In genomic region chr5:58054018-58054417, GRCh38 we compare ENCODE assay signal across 22 cellular contexts.
"Had no signal": no experiment of that assay in that cellular context is flagged by ENCODE, and none has a peak within 500 bp of the region (broad histone marks: within the 10 kb centered on the region; RNA-seq: fewer than 3 reads in every experiment).

No MANE protein-coding gene starts in this region.

- DNase-seq: natural killer cell; occipital lobe; ovary; posterior cingulate gyrus; psoas muscle; right cardiac atrium; right lobe of liver; sigmoid colon; spleen; stimulated activated CD4-positive, alpha-beta T cell treated with anti-CD3 and anti-CD28 coated beads, Interleukin-12 subunit alpha, Interleukin-12 subunit beta, amount 100 ng/mL, for 4 hours; stimulated activated CD4-positive, alpha-beta T cell treated with anti-CD3 and anti-CD28 coated beads, Interleukin-1b, Interleukin-23, amount 100 ng/mL, for 48 hours; stimulated activated CD4-positive, alpha-beta T cell treated with anti-CD3 and anti-CD28 coated beads, Interleukin-4, amount 100 ng/mL, for 1 hour; stimulated activated CD4-positive, alpha-beta T cell treated with anti-CD3 and anti-CD28 coated beads, Interleukin-4, amount 100 ng/mL, for 4 hours; stimulated activated CD8-positive, alpha-beta memory T cell treated with anti-CD3 and anti-CD28 coated beads, Interleukin-4, amount 100 ng/mL, for 48 hours; stimulated activated naive CD4-positive, alpha-beta T cell; stimulated activated naive CD8-positive, alpha-beta T cell treated with anti-CD3 and anti-CD28 coated beads, Interleukin-15, amount 100 ng/mL, for 72 hours; stimulated activated naive CD8-positive, alpha-beta T cell treated with anti-CD3 and anti-CD28 coated beads, Interleukin-15, Interleukin-2, amounts not matched to agents 100 U/mL and 50 U/mL, for 24 hours; substantia nigra; testis; tibial artery; transverse colon had no signal

- ATAC-seq: natural killer cell; psoas muscle; right cardiac atrium; right lobe of liver; stimulated activated memory B cell treated with anti-CD40 and anti-IgM and Interleukin-4, amounts not matched to agents 10 μg/mL and 1 μg/mL and 100 μg/mL, for 72 hours; stimulated activated naive CD8-positive, alpha-beta T cell treated with anti-CD3 and anti-CD28 coated beads, Interleukin-15, amount 100 ng/mL, for 72 hours; stimulated activated naive CD8-positive, alpha-beta T cell treated with anti-CD3 and anti-CD28 coated beads, Interleukin-15, Interleukin-2, amounts not matched to agents 100 U/mL and 50 U/mL, for 24 hours had no signal
